13 cellular contexts compared by ENCODE assay signal in genomic region chr3:49134471-49135265, GRCh38. TPM values are rescaled to one million over a fixed set of nuclear protein-coding genes. Genes with fewer than 3 reads are reported as not detected.
DNase-seq lines count a peak whose midpoint lies in the region; ATAC-seq and TF ChIP-seq lines count a peak whose summit lies in the region.
"Had no signal": no experiment of that assay in that cellular context is flagged by ENCODE, and none has a peak within 500 bp of the region (broad histone marks: within the 10 kb centered on the region; RNA-seq: fewer than 3 reads in every experiment).

No MANE protein-coding gene starts in this region.

- H3K27ac Mint-ChIP-seq in WTC11: peak overlapping the region; percentile 11; the same call in 1 of the 2 replicates
- H3K27ac Mint-ChIP-seq in activated T-cell treated with anti-CD3 and anti-CD28 coated beads, Interleukin-2, amount 50 U/mL, for 24 hours: no peak overlapping the region
- H3K27ac Mint-ChIP-seq: activated T-helper 17 cell treated with anti-CD3 and anti-CD28 coated beads, Interleukin-2, amount 50 U/mL, for 72 hours had no signal

- no peaks in the 10 kb centered on the region for H3K27me3 ChIP-seq in right cardiac atrium (ENCODE audit: control insufficient read depth, insufficient read depth)
- no peaks in the 10 kb centered on the region for H3K27me3 ChIP-seq in gastrocnemius medialis

- peaks cover 0 to 3% of the 10 kb centered on the region in 2 donors for H3K36me3 ChIP-seq in gastrocnemius medialis

- H3K4me1 ChIP-seq in right cardiac atrium (ENCODE audit: control insufficient read depth, insufficient read depth, low read length) (peaks cover 12% of the 10 kb centered on the region), gastrocnemius medialis (peaks cover 19 to 42% of the 10 kb centered on the region in 2 donors)

- POLR2A ChIA-PET in WTC11 (lab: Charles Lee): interaction anchor here (0.6 to 1.2 kb wide), 3 partner anchors 14 to 111 kb away, joined by 3 to 9 read pairs (median 3); partner anchors contain the start of genes QRICH1 and USP19

- H3K4me3 ChIP-seq in right cardiac atrium (ENCODE audit: low read length) (no peak overlapping the region), gastrocnemius medialis (no peak overlapping the region)
- H3K4me3 ChIP-seq: GM12878 had no signal

- H3K9me3 ChIP-seq in right cardiac atrium (ENCODE audit: control insufficient read depth, low read length): no peaks in the 10 kb centered on the region
- no peaks in the 10 kb centered on the region for H3K9me3 ChIP-seq in gastrocnemius medialis
- H3K9me3 ChIP-seq: stomach had no signal

- no peak for TF ChIP-seq CTCF in WTC11 (IDR thresholded peaks at IDR 0.05)
- no peak for TF ChIP-seq CTCF in gastrocnemius medialis (IDR thresholded peaks at IDR 0.05 in 4 of 5, conservative IDR thresholded peaks at IDR 0.05 in 1 of 5)

- intact Hi-C loops in right cardiac atrium (cut with DNase I): no loop called here
- intact Hi-C loops in gastrocnemius medialis (cut with DNase I; ENCODE audit: low total_unique reads): loop anchor here (5.0 kb wide), 1 partner anchor 112 kb away; the partner anchor contains the start of gene NDUFAF3

- CTCF ChIA-PET in WTC11 (lab: Charles Lee): interaction anchor here (0.9 to 3.4 kb wide), 4 partner anchors 29 to 40 kb away, joined by 3 to 36 read pairs (median 14); partner anchors contain the start of genes KLHDC8B and QRICH1

- H3K9me3 Mint-ChIP-seq in WTC11: no peaks in the 10 kb centered on the region
- H3K9me3 Mint-ChIP-seq in activated T-cell treated with anti-CD3 and anti-CD28 coated beads, Interleukin-2, amount 50 U/mL, for 24 hours: no peaks in the 10 kb centered on the region
- H3K9me3 Mint-ChIP-seq: activated T-helper 17 cell treated with anti-CD3 and anti-CD28 coated beads, Interleukin-2, amount 50 U/mL, for 72 hours had no signal

- TF ChIP-seq POLR2A in gastrocnemius medialis (IDR thresholded peaks at IDR 0.05): no peak

- peak; percentile 2 for DNase-seq in HT-29 (ENCODE audit: low spot score)
- DNase-seq in WTC11 (ENCODE audit: low spot score): no peak
- DNase-seq in right cardiac atrium: peak in 2 of 3 donors; percentile 31 to 58
- no peak for DNase-seq in gastrocnemius medialis
- no peak for DNase-seq in COR-L47 (lab: John Stamatoyannopoulos, UW)
- DNase-seq in activated T-cell treated with anti-CD3 and anti-CD28 coated beads, Interleukin-2, amount 50 U/mL, for 24 hours: no peak
- DNase-seq: activated CD4-positive, alpha-beta T cell treated with anti-CD3 and anti-CD28 coated beads for 48 hours; NCI-H2171 treated with DMSO at 0.1 percent for 48 hours; stomach had no signal

- in situ Hi-C loops in gastrocnemius medialis (cut with MboI; ENCODE audit: low sequenced_read_pairs in 4 of 4): no loop called here

- H3K27ac ChIP-seq in right cardiac atrium (ENCODE audit: low read length) (peak overlapping the region; percentile 45), gastrocnemius medialis (peak overlapping the region; percentile 90 to 96 (median 94))

- H3K36me3 Mint-ChIP-seq in WTC11: no peaks in the 10 kb centered on the region
- H3K36me3 Mint-ChIP-seq in activated T-cell treated with anti-CD3 and anti-CD28 coated beads, Interleukin-2, amount 50 U/mL, for 24 hours (ENCODE audit: low read depth): no peaks in the 10 kb centered on the region

- peaks cover 12% of the 10 kb centered on the region for H3K4me1 Mint-ChIP-seq in WTC11
- H3K4me1 Mint-ChIP-seq in activated T-cell treated with anti-CD3 and anti-CD28 coated beads, Interleukin-2, amount 50 U/mL, for 24 hours (ENCODE audit: low read depth): peaks cover 1% of the 10 kb centered on the region
- H3K4me1 Mint-ChIP-seq: activated T-helper 17 cell treated with anti-CD3 and anti-CD28 coated beads, Interleukin-2, amount 50 U/mL, for 72 hours had no signal

- ATAC-seq in WTC11: no peak
- ATAC-seq in right cardiac atrium: no peak
- ATAC-seq in gastrocnemius medialis: no peak
- ATAC-seq in GM21576 (IDR thresholded peaks at IDR 0.05; ENCODE audit: unreplicated experiment): no peak
- no peak for ATAC-seq in HG02970 (IDR thresholded peaks at IDR 0.05; ENCODE audit: low FRiP score, unreplicated experiment)
- ATAC-seq: activated T-helper 17 cell treated with anti-CD3 and anti-CD28 coated beads, Interleukin-2, amount 50 U/mL, for 72 hours; GM12878 had no signal

- WGBS in right cardiac atrium: 59% methylated on average over 3 of the region's 3 CpGs

- H3K27me3 Mint-ChIP-seq in WTC11 (ENCODE audit: low read depth): peaks cover 11% of the 10 kb centered on the region
- H3K27me3 Mint-ChIP-seq in activated T-cell treated with anti-CD3 and anti-CD28 coated beads, Interleukin-2, amount 50 U/mL, for 24 hours: peaks cover 33% of the 10 kb centered on the region

- H3K4me3 Mint-ChIP-seq in WTC11: peak overlapping the region; percentile 56
- no peak overlapping the region for H3K4me3 Mint-ChIP-seq in activated T-cell treated with anti-CD3 and anti-CD28 coated beads, Interleukin-2, amount 50 U/mL, for 24 hours
- H3K4me3 Mint-ChIP-seq: activated T-helper 17 cell treated with anti-CD3 and anti-CD28 coated beads, Interleukin-2, amount 50 U/mL, for 72 hours had no signal

TF ChIP-seq in WTC11, 78 proteins besides CTCF, POLR2A, EP300 and RAD21 (continues in another document):
- no peak for TF ChIP-seq ETV6 (CRISPR knock-in tag; IDR thresholded peaks at IDR 0.05)
- TF ChIP-seq STAT6 (CRISPR knock-in tag; conservative IDR thresholded peaks at IDR 0.05; ENCODE audit: low read depth): no peak
- no peak for TF ChIP-seq JAZF1 (CRISPR knock-in tag; IDR thresholded peaks at IDR 0.05)
- no peak for TF ChIP-seq E2F4 (CRISPR knock-in tag; IDR thresholded peaks at IDR 0.05; ENCODE audit: borderline replicate concordance, low read depth)
- no peak for TF ChIP-seq NR3C1 (CRISPR knock-in tag; conservative IDR thresholded peaks at IDR 0.05; ENCODE audit: low read depth)
- TF ChIP-seq FOXJ3 (CRISPR knock-in tag; IDR thresholded peaks at IDR 0.05; ENCODE audit: borderline replicate concordance): no peak
- no peak for TF ChIP-seq KAT7 (CRISPR knock-in tag; IDR thresholded peaks at IDR 0.05; ENCODE audit: borderline replicate concordance)
- no peak for TF ChIP-seq ELF4 (CRISPR knock-in tag; IDR thresholded peaks at IDR 0.05; ENCODE audit: low read depth)
- no peak for TF ChIP-seq USF1 (CRISPR knock-in tag; IDR thresholded peaks at IDR 0.05)

RNA-seq across cellular contexts. Expression of gene LAMB2, which starts 1.8 kb away (rescaled TPM):
- 49.5 and 56.8 TPM in 2 replicates for total RNA-seq in HT-29 (2014; rRNA removed; shearing (Covaris generic))
- total RNA-seq in WTC11 (2021) (118 to 134 TPM (median 130 TPM) in 3 replicates), right cardiac atrium (100 to 1,000 TPM; 725 to 914 (median 824) TPM), gastrocnemius medialis (100 to 1,000 TPM; 154 to 355 (median 243) TPM)
- polyA plus RNA-seq in right cardiac atrium: 803 TPM

RNA-seq across cellular contexts. Expression of gene USP19, which starts 14.0 kb away (rescaled TPM):
- 39.3 and 49.3 TPM in 2 replicates for total RNA-seq in HT-29 (2014; rRNA removed; shearing (Covaris generic))
- 72.4 to 75.8 TPM (median 73.3 TPM) in 3 replicates for total RNA-seq in WTC11 (2021)
- 10 to 100 TPM; 38.4 to 62.8 (median 56.1) TPM for total RNA-seq in right cardiac atrium
- 25.5 TPM for polyA plus RNA-seq in right cardiac atrium
- 100 to 1,000 TPM; 100 to 188 (median 128) TPM for total RNA-seq in gastrocnemius medialis

RNA-seq across cellular contexts. Expression of gene QARS1, which starts 30.1 kb away (rescaled TPM):
- total RNA-seq in HT-29 (2014; rRNA removed; shearing (Covaris generic)): 272 and 291 TPM in 2 replicates
- total RNA-seq in WTC11 (2021) (405 to 471 TPM (median 433 TPM) in 3 replicates), right cardiac atrium (100 to 1,000 TPM; 155 to 188 (median 158) TPM), gastrocnemius medialis (100 to 1,000 TPM; 157 to 259 (median 173) TPM)
- 132 TPM for polyA plus RNA-seq in right cardiac atrium

RNA-seq across cellular contexts. Expression of gene CCDC71, which starts 31.5 kb away (rescaled TPM):
- total RNA-seq in HT-29 (2014; rRNA removed; shearing (Covaris generic)): 12.4 and 19.5 TPM in 2 replicates
- total RNA-seq in WTC11 (2021): 29.8 to 32.0 TPM (median 29.8 TPM) in 3 replicates
- 10 to 100 TPM; 13.3 to 15.4 (median 14.4) TPM for total RNA-seq in right cardiac atrium
- polyA plus RNA-seq in right cardiac atrium: 12.0 TPM
- total RNA-seq in gastrocnemius medialis: 10 to 100 TPM; 20.0 to 31.0 (median 22.0) TPM

RNA-seq across cellular contexts. Expression of gene KLHDC8B, which starts 36.7 kb away (rescaled TPM):
- total RNA-seq in HT-29 (2014; rRNA removed; shearing (Covaris generic)): 0.42 TPM in 1 of 2 replicates, not detected in the other
- 13.5 to 21.5 TPM (median 16.1 TPM) in 3 replicates for total RNA-seq in WTC11 (2021)
- total RNA-seq in right cardiac atrium: 10 to 100 TPM; 54.7 to 74.6 (median 60.3) TPM
- 52.8 TPM for polyA plus RNA-seq in right cardiac atrium
- total RNA-seq in gastrocnemius medialis: 10 to 100 TPM; 15.8 to 35.8 (median 26.0) TPM

Comparison
In these comparisons a context has a peak if more than half of its experiments do, and no peak if none do; other contexts are left out.
1. DNase-seq: peak in HT-29 (single experiment) and right cardiac atrium (2 of 3); none in WTC11 (single experiment), gastrocnemius medialis (0 of 2), COR-L47 (single experiment) and activated T-cell treated with anti-CD3 and anti-CD28 coated beads, Interleukin-2, amount 50 U/mL, for 24 hours (single experiment).